ENCODE assay signal across 1 cellular context in the genomic region with DNA sequence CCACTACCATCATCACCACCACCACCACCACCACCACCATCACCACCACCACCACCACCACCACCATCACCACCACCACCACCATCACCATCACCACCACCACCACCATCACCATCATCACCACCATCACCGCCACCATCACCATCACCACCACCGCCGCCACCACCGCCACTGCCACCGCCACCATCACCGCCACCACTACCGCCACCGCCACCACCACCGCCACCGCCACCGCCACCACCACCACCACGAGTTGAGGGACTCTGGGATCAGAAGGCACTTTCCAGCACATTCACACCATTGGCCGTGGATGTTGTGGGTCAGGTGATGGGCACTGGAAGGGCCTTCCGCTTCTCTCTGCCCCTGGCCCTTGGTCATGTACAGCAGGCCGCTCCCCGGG.
TF ChIP-seq lines count a peak whose summit lies in the region.

No MANE protein-coding gene starts in this region.

TF ChIP-seq in HepG2, 621 proteins besides CTCF, POLR2A, EP300 and RAD21:
- TF ChIP-seq, protein P1, sequence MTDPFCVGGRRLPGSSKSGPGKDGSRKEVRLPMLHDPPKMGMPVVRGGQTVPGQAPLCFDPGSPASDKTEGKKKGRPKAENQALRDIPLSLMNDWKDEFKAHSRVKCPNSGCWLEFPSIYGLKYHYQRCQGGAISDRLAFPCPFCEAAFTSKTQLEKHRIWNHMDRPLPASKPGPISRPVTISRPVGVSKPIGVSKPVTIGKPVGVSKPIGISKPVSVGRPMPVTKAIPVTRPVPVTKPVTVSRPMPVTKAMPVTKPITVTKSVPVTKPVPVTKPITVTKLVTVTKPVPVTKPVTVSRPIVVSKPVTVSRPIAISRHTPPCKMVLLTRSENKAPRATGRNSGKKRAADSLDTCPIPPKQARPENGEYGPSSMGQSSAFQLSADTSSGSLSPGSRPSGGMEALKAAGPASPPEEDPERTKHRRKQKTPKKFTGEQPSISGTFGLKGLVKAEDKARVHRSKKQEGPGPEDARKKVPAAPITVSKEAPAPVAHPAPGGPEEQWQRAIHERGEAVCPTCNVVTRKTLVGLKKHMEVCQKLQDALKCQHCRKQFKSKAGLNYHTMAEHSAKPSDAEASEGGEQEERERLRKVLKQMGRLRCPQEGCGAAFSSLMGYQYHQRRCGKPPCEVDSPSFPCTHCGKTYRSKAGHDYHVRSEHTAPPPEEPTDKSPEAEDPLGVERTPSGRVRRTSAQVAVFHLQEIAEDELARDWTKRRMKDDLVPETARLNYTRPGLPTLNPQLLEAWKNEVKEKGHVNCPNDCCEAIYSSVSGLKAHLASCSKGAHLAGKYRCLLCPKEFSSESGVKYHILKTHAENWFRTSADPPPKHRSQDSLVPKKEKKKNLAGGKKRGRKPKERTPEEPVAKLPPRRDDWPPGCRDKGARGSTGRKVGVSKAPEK (CRISPR knock-in tag; IDR thresholded peaks at IDR 0.05; ENCODE audit: borderline replicate concordance): no peak
- TF ChIP-seq, protein P2, sequence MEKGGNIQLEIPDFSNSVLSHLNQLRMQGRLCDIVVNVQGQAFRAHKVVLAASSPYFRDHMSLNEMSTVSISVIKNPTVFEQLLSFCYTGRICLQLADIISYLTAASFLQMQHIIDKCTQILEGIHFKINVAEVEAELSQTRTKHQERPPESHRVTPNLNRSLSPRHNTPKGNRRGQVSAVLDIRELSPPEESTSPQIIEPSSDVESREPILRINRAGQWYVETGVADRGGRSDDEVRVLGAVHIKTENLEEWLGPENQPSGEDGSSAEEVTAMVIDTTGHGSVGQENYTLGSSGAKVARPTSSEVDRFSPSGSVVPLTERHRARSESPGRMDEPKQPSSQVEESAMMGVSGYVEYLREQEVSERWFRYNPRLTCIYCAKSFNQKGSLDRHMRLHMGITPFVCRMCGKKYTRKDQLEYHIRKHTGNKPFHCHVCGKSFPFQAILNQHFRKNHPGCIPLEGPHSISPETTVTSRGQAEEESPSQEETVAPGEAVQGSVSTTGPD (CRISPR knock-in tag; IDR thresholded peaks at IDR 0.05): 0 out of 2 replicates have a peak, but pooled peaks have one; percentile 25
- TF ChIP-seq ZNF761 (CRISPR knock-in tag; conservative IDR thresholded peaks at IDR 0.05): no peak
TF ChIP-seq in HepG2: peak in this region for 1.
